In genomic region chr2:196367633-196368032, GRCh38 we compare ENCODE assay signal across 2 cellular contexts.
A peak's percentile ranks its signal among the peaks of the same experiment; 100 is the strongest.
TF ChIP-seq lines count a peak whose summit lies in the region.

No MANE protein-coding gene starts in this region.

TF ChIP-seq in HEK293, 187 proteins besides CTCF, POLR2A, EP300 and RAD21 (continued from another document):
- no peak for TF ChIP-seq EGR2 (tag by site-specific recombination; IDR thresholded peaks at IDR 0.05; ENCODE audit: low read depth)
- no peak for TF ChIP-seq ZSCAN16 (tag by site-specific recombination; IDR thresholded peaks at IDR 0.05)
- 0 out of 2 replicates have a peak, but pooled peaks have one; percentile 33 for TF ChIP-seq ZNF146 (tag by site-specific recombination; IDR thresholded peaks at IDR 0.05)
- TF ChIP-seq OSR2 (tag by site-specific recombination; IDR thresholded peaks at IDR 0.05) = no peak
- no peak for TF ChIP-seq WT1 (tag by site-specific recombination; IDR thresholded peaks at IDR 0.05)
- TF ChIP-seq GLI2 (tag by site-specific recombination; IDR thresholded peaks at IDR 0.05; ENCODE audit: borderline replicate concordance, low read depth) = no peak
- no peak for TF ChIP-seq SP3 (tag by site-specific recombination; IDR thresholded peaks at IDR 0.05)
- TF ChIP-seq, protein P1, sequence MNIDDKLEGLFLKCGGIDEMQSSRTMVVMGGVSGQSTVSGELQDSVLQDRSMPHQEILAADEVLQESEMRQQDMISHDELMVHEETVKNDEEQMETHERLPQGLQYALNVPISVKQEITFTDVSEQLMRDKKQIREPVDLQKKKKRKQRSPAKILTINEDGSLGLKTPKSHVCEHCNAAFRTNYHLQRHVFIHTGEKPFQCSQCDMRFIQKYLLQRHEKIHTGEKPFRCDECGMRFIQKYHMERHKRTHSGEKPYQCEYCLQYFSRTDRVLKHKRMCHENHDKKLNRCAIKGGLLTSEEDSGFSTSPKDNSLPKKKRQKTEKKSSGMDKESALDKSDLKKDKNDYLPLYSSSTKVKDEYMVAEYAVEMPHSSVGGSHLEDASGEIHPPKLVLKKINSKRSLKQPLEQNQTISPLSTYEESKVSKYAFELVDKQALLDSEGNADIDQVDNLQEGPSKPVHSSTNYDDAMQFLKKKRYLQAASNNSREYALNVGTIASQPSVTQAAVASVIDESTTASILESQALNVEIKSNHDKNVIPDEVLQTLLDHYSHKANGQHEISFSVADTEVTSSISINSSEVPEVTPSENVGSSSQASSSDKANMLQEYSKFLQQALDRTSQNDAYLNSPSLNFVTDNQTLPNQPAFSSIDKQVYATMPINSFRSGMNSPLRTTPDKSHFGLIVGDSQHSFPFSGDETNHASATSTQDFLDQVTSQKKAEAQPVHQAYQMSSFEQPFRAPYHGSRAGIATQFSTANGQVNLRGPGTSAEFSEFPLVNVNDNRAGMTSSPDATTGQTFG (tag by site-specific recombination; IDR thresholded peaks at IDR 0.05; ENCODE audit: borderline replicate concordance) = no peak
- TF ChIP-seq, protein P2, sequence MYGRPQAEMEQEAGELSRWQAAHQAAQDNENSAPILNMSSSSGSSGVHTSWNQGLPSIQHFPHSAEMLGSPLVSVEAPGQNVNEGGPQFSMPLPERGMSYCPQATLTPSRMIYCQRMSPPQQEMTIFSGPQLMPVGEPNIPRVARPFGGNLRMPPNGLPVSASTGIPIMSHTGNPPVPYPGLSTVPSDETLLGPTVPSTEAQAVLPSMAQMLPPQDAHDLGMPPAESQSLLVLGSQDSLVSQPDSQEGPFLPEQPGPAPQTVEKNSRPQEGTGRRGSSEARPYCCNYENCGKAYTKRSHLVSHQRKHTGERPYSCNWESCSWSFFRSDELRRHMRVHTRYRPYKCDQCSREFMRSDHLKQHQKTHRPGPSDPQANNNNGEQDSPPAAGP (tag by site-specific recombination; IDR thresholded peaks at IDR 0.05) = no peak
- TF ChIP-seq, protein P3, sequence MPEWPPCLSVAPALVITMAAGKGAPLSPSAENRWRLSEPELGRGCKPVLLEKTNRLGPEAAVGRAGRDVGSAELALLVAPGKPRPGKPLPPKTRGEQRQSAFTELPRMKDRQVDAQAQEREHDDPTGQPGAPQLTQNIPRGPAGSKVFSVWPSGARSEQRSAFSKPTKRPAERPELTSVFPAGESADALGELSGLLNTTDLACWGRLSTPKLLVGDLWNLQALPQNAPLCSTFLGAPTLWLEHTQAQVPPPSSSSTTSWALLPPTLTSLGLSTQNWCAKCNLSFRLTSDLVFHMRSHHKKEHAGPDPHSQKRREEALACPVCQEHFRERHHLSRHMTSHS (tag by site-specific recombination; IDR thresholded peaks at IDR 0.05) = no peak
- no peak for TF ChIP-seq ZNF473 (tag by site-specific recombination; IDR thresholded peaks at IDR 0.05)
- TF ChIP-seq ZNF792 (tag by site-specific recombination; IDR thresholded peaks at IDR 0.05) = no peak

TF ChIP-seq in K562, 482 proteins besides CTCF, POLR2A, EP300 and RAD21 (continued from another document):
- TF ChIP-seq ZNF146 (CRISPR knock-in tag; IDR thresholded peaks at IDR 0.05; ENCODE audit: unreplicated experiment) = peak; percentile 79
- no peak for TF ChIP-seq GTF2B (IDR thresholded peaks at IDR 0.05; ENCODE audit: extremely low read depth, insufficient read length)
- no peak for TF ChIP-seq ARID3B (CRISPR knock-in tag; IDR thresholded peaks at IDR 0.05; ENCODE audit: borderline replicate concordance)
- TF ChIP-seq RBM25 (IDR thresholded peaks at IDR 0.05; ENCODE audit: low read depth, low read length, severe bottlenecking) = peak; percentile 30
- TF ChIP-seq, protein P4, sequence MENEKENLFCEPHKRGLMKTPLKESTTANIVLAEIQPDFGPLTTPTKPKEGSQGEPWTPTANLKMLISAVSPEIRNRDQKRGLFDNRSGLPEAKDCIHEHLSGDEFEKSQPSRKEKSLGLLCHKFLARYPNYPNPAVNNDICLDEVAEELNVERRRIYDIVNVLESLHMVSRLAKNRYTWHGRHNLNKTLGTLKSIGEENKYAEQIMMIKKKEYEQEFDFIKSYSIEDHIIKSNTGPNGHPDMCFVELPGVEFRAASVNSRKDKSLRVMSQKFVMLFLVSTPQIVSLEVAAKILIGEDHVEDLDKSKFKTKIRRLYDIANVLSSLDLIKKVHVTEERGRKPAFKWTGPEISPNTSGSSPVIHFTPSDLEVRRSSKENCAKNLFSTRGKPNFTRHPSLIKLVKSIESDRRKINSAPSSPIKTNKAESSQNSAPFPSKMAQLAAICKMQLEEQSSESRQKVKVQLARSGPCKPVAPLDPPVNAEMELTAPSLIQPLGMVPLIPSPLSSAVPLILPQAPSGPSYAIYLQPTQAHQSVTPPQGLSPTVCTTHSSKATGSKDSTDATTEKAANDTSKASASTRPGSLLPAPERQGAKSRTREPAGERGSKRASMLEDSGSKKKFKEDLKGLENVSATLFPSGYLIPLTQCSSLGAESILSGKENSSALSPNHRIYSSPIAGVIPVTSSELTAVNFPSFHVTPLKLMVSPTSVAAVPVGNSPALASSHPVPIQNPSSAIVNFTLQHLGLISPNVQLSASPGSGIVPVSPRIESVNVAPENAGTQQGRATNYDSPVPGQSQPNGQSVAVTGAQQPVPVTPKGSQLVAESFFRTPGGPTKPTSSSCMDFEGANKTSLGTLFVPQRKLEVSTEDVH (IDR thresholded peaks at IDR 0.05; ENCODE audit: low read depth, partially characterized antibody) = no peak
- TF ChIP-seq, protein P5, sequence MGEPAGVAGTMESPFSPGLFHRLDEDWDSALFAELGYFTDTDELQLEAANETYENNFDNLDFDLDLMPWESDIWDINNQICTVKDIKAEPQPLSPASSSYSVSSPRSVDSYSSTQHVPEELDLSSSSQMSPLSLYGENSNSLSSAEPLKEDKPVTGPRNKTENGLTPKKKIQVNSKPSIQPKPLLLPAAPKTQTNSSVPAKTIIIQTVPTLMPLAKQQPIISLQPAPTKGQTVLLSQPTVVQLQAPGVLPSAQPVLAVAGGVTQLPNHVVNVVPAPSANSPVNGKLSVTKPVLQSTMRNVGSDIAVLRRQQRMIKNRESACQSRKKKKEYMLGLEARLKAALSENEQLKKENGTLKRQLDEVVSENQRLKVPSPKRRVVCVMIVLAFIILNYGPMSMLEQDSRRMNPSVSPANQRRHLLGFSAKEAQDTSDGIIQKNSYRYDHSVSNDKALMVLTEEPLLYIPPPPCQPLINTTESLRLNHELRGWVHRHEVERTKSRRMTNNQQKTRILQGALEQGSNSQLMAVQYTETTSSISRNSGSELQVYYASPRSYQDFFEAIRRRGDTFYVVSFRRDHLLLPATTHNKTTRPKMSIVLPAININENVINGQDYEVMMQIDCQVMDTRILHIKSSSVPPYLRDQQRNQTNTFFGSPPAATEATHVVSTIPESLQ (CRISPR knock-in tag; IDR thresholded peaks at IDR 0.05) = no peak
- peak; percentile 31 to 46; a peak in 1 of 4 replicates for TF ChIP-seq KDM1A (IDR thresholded peaks at IDR 0.05)
